In genomic region chr2:36966370-36967235, GRCh38 we compare ENCODE assay signal across 1 cellular context.
TF ChIP-seq lines count a peak whose summit lies in the region.

STRN (minus strand) TSS chr2:36966536; CDS start chr2:36966463, 73 bp downstream.

TF ChIP-seq in HepG2, 621 proteins besides CTCF, POLR2A, EP300 and RAD21 (continued from another document and continues in another):
- TF ChIP-seq TRAFD1 (CRISPR knock-in tag; IDR thresholded peaks at IDR 0.05; ENCODE audit: borderline replicate concordance) (no peak), SOX13 (IDR thresholded peaks at IDR 0.05) (peak; percentile 47; the same call in 1 of the 2 replicates), SOX13 (CRISPR knock-in tag; conservative IDR thresholded peaks at IDR 0.05 in 1 of 2, IDR thresholded peaks at IDR 0.05 in 1 of 2) (no peak; a peak in 2 of 4 replicates), KMT2B (CRISPR knock-in tag; IDR thresholded peaks at IDR 0.05) (peak; percentile 69), FOXA1 (IDR thresholded peaks at IDR 0.05) (peak; percentile 30; the same call in 1 of the 2 replicates), FOXA1 (CRISPR knock-in tag; IDR thresholded peaks at IDR 0.05) (no peak), ZNF761 (CRISPR knock-in tag; conservative IDR thresholded peaks at IDR 0.05) (peak; percentile 75; the same call in 1 of the 2 replicates), HNF1A (IDR thresholded peaks at IDR 0.05; ENCODE audit: low read depth) (no peak), HNF1A (CRISPR knock-in tag; IDR thresholded peaks at IDR 0.05; ENCODE audit: borderline replicate concordance) (peak; percentile 50; the same call in 1 of the 2 replicates), ERF (CRISPR knock-in tag; IDR thresholded peaks at IDR 0.05) (peak; percentile 90), CHD4 (IDR thresholded peaks at IDR 0.05; ENCODE audit: borderline replicate concordance, low read length) (no peak), MTF1 (CRISPR knock-in tag; IDR thresholded peaks at IDR 0.05) (no peak), GMEB2 (CRISPR knock-in tag; IDR thresholded peaks at IDR 0.05; ENCODE audit: low read depth) (peak; percentile 48; the same call in 1 of the 2 replicates), MAFK (conservative IDR thresholded peaks at IDR 0.05 in 1 of 2, IDR thresholded peaks at IDR 0.05 in 1 of 2; ENCODE audit: low read length in 2 of 2) (no peak), TSC22D2 (CRISPR knock-in tag; IDR thresholded peaks at IDR 0.05; ENCODE audit: borderline replicate concordance) (no peak), ATF7-NPFF (CRISPR knock-in tag; IDR thresholded peaks at IDR 0.05; ENCODE audit: low read depth) (peak; percentile 70), MTF2 (CRISPR knock-in tag; IDR thresholded peaks at IDR 0.05; ENCODE audit: borderline replicate concordance) (peak; percentile 65; the same call in 1 of the 2 replicates), HES4 (CRISPR knock-in tag; IDR thresholded peaks at IDR 0.05; ENCODE audit: borderline replicate concordance) (peak; percentile 44), SNRNP70 (IDR thresholded peaks at IDR 0.05; ENCODE audit: low read depth, low read length) (no peak), PREB (CRISPR knock-in tag; IDR thresholded peaks at IDR 0.05) (no peak), ZNF557 (CRISPR knock-in tag; IDR thresholded peaks at IDR 0.05) (no peak), ZNF788 (CRISPR knock-in tag; IDR thresholded peaks at IDR 0.05; ENCODE audit: borderline replicate concordance) (peak; percentile 82; the same call in 1 of the 2 replicates), ZBTB40 (IDR thresholded peaks at IDR 0.05) (no peak), ZBTB40 (CRISPR knock-in tag; IDR thresholded peaks at IDR 0.05) (peak; percentile 91), TMF1 (CRISPR knock-in tag; IDR thresholded peaks at IDR 0.05; ENCODE audit: low read depth) (peak; percentile 83; the same call in 1 of the 2 replicates), TFE3 (CRISPR knock-in tag; IDR thresholded peaks at IDR 0.05) (peak; percentile 16; the same call in 1 of the 2 replicates), E2F5 (CRISPR knock-in tag; conservative IDR thresholded peaks at IDR 0.05) (peak; percentile 78; the same call in 1 of the 2 replicates), ZBTB14 (CRISPR knock-in tag; IDR thresholded peaks at IDR 0.05) (no peak), ZNF280B (CRISPR knock-in tag; IDR thresholded peaks at IDR 0.05; ENCODE audit: borderline replicate concordance) (peak; percentile 69; the same call in 1 of the 2 replicates), NFRKB (IDR thresholded peaks at IDR 0.05) (no peak), ZNF660 (CRISPR knock-in tag; IDR thresholded peaks at IDR 0.05; ENCODE audit: borderline replicate concordance, low read depth) (no peak), HHEX (CRISPR knock-in tag; IDR thresholded peaks at IDR 0.05) (no peak), NCOA5 (CRISPR knock-in tag; IDR thresholded peaks at IDR 0.05) (no peak)
